12 cellular contexts compared by ENCODE assay signal in genomic region chr17:39606434-39607056, GRCh38. TPM values are rescaled to one million over a fixed set of nuclear protein-coding genes. Genes with fewer than 3 reads are reported as not detected.
DNase-seq lines count a peak whose midpoint lies in the region; ATAC-seq and TF ChIP-seq lines count a peak whose summit lies in the region.
"Had no signal": no experiment of that assay in that cellular context is flagged by ENCODE, and none has a peak within 500 bp of the region (broad histone marks: within the 10 kb centered on the region; RNA-seq: fewer than 3 reads in every experiment).

No MANE protein-coding gene starts in this region.

- no peak overlapping the region for H3K4me3 Mint-ChIP-seq in activated naive CD4-positive, alpha-beta T cell treated with anti-CD3 and anti-CD28 coated beads, Interleukin-2, amount 10 ng/mL, durations not matched to agents 7 days and 5 days
- no peak overlapping the region for H3K4me3 Mint-ChIP-seq in activated naive CD4-positive, alpha-beta T cell treated with anti-CD3 and anti-CD28 coated beads for 36 hours
- peak overlapping the region; percentile 21 for H3K4me3 Mint-ChIP-seq in memory B cell

- H3K27me3 ChIP-seq in thymus (ENCODE audit: control insufficient read depth, insufficient read depth) = peaks cover 89% of the 10 kb centered on the region

- intact Hi-C loops in activated naive CD4-positive, alpha-beta T cell treated with anti-CD3 and anti-CD28 coated beads for 36 hours (cut with micrococcal nuclease) = no loop called here

- H3K9me3 Mint-ChIP-seq in activated naive CD4-positive, alpha-beta T cell treated with anti-CD3 and anti-CD28 coated beads, Interleukin-2, amount 10 ng/mL, durations not matched to agents 7 days and 5 days = no peaks in the 10 kb centered on the region
- H3K9me3 Mint-ChIP-seq in activated naive CD4-positive, alpha-beta T cell treated with anti-CD3 and anti-CD28 coated beads for 36 hours = no peaks in the 10 kb centered on the region
- H3K9me3 Mint-ChIP-seq in memory B cell = no peaks in the 10 kb centered on the region

- H3K4me3 ChIP-seq in coronary artery (peak overlapping the region; percentile 62), thymus (ENCODE audit: low read length) (peak overlapping the region; percentile 5)

- H3K36me3 ChIP-seq in thymus (ENCODE audit: control insufficient read depth, insufficient read depth) = no peaks in the 10 kb centered on the region

- H3K4me1 ChIP-seq in thymus (ENCODE audit: control insufficient read depth, insufficient read depth, low read length) = no peaks in the 10 kb centered on the region

- no peak for DNase-seq in activated naive CD4-positive, alpha-beta T cell treated with anti-CD3 and anti-CD28 coated beads, Interleukin-2, amount 10 ng/mL, durations not matched to agents 7 days and 5 days
- no peak for DNase-seq in activated naive CD4-positive, alpha-beta T cell treated with anti-CD3 and anti-CD28 coated beads for 36 hours
- no peak for DNase-seq in coronary artery (ENCODE audit: low spot score)
- no peak for DNase-seq in memory B cell (ENCODE audit: low spot score in 2 of 2)
- DNase-seq in NAMALWA (ENCODE audit: low spot score) = no peak
- DNase-seq in NCI-H2196 (lab: John Stamatoyannopoulos, UW; ENCODE audit: unreplicated experiment) = no peak
- DNase-seq: amniotic stem cell had no signal

- WGBS in thymus = 4% methylated on average over 66 of the region's 66 CpGs

- H3K4me1 Mint-ChIP-seq in activated naive CD4-positive, alpha-beta T cell treated with anti-CD3 and anti-CD28 coated beads, Interleukin-2, amount 10 ng/mL, durations not matched to agents 7 days and 5 days = peaks cover 20% of the 10 kb centered on the region
- H3K4me1 Mint-ChIP-seq in activated naive CD4-positive, alpha-beta T cell treated with anti-CD3 and anti-CD28 coated beads for 36 hours (ENCODE audit: low read depth) = peaks cover 19% of the 10 kb centered on the region
- H3K4me1 Mint-ChIP-seq in memory B cell = peaks cover 22% of the 10 kb centered on the region

- no peak overlapping the region for H3K27ac ChIP-seq in coronary artery
- no peak overlapping the region for H3K27ac ChIP-seq in thymus (ENCODE audit: low read depth)

- TF ChIP-seq CTCF in coronary artery (IDR thresholded peaks at IDR 0.05) = no peak

- H3K27ac Mint-ChIP-seq in activated naive CD4-positive, alpha-beta T cell treated with anti-CD3 and anti-CD28 coated beads, Interleukin-2, amount 10 ng/mL, durations not matched to agents 7 days and 5 days = peak overlapping the region; percentile 37
- H3K27ac Mint-ChIP-seq in activated naive CD4-positive, alpha-beta T cell treated with anti-CD3 and anti-CD28 coated beads for 36 hours = no peak overlapping the region
- H3K27ac Mint-ChIP-seq in memory B cell = peak overlapping the region; percentile 58

- H3K36me3 Mint-ChIP-seq in activated naive CD4-positive, alpha-beta T cell treated with anti-CD3 and anti-CD28 coated beads, Interleukin-2, amount 10 ng/mL, durations not matched to agents 7 days and 5 days = no peaks in the 10 kb centered on the region
- H3K36me3 Mint-ChIP-seq in activated naive CD4-positive, alpha-beta T cell treated with anti-CD3 and anti-CD28 coated beads for 36 hours (ENCODE audit: low read depth) = no peaks in the 10 kb centered on the region
- no peaks in the 10 kb centered on the region for H3K36me3 Mint-ChIP-seq in memory B cell

- peaks cover 99% of the 10 kb centered on the region for H3K27me3 Mint-ChIP-seq in activated naive CD4-positive, alpha-beta T cell treated with anti-CD3 and anti-CD28 coated beads, Interleukin-2, amount 10 ng/mL, durations not matched to agents 7 days and 5 days
- peaks cover 61% of the 10 kb centered on the region for H3K27me3 Mint-ChIP-seq in activated naive CD4-positive, alpha-beta T cell treated with anti-CD3 and anti-CD28 coated beads for 36 hours (ENCODE audit: low read depth)
- H3K27me3 Mint-ChIP-seq in memory B cell = peaks cover 30% of the 10 kb centered on the region

- CTCF ChIA-PET in activated naive CD4-positive, alpha-beta T cell treated with anti-CD3 and anti-CD28 coated beads, Interleukin-2, amount 10 ng/mL, durations not matched to agents 7 days and 5 days (lab: Charles Lee) = interaction anchor here (0.6 to 1.0 kb wide), 2 partner anchors 59 to 453 kb away, joined by 3 read pairs; no protein-coding TSS in a partner anchor
- CTCF ChIA-PET in activated naive CD4-positive, alpha-beta T cell treated with anti-CD3 and anti-CD28 coated beads for 36 hours (lab: Charles Lee) = interaction anchor here (0.6 kb wide), 1 partner anchor 58 kb away, joined by 3 read pairs; no protein-coding TSS in a partner anchor

- H3K9me3 ChIP-seq in thymus (ENCODE audit: control insufficient read depth) = no peaks in the 10 kb centered on the region

- ATAC-seq in memory B cell (ENCODE audit: low read depth) = no peak
- no peak for ATAC-seq in GM19452 (IDR thresholded peaks at IDR 0.05; ENCODE audit: unreplicated experiment)

RNA-seq across cellular contexts. Expression of gene NEUROD2, which starts 1.2 kb away (rescaled TPM):
- not detected for total RNA-seq in activated naive CD4-positive, alpha-beta T cell treated with anti-CD3 and anti-CD28 coated beads for 36 hours
- polyA plus RNA-seq in thymus = 0.14 TPM
- total RNA-seq: activated CD8-positive, alpha-beta memory T cell treated with anti-CD3 and anti-CD28 coated beads for 36 hours; NCI-H460; posterior vena cava had no signal

RNA-seq across cellular contexts. Expression of gene PPP1R1B, which starts 20.2 kb away (rescaled TPM):
- under 1 TPM in 1 of 2 experiments, not detected in 1; 0.14 TPM for total RNA-seq in activated naive CD4-positive, alpha-beta T cell treated with anti-CD3 and anti-CD28 coated beads for 36 hours
- polyA plus RNA-seq in thymus = 1.3 TPM
- total RNA-seq: activated CD8-positive, alpha-beta memory T cell treated with anti-CD3 and anti-CD28 coated beads for 36 hours had no signal

RNA-seq across cellular contexts. Expression of gene STARD3, which starts 30.4 kb away (rescaled TPM):
- total RNA-seq in activated naive CD4-positive, alpha-beta T cell treated with anti-CD3 and anti-CD28 coated beads for 36 hours = 10 to 100 TPM; 56.1 to 56.8 TPM
- 113 TPM for polyA plus RNA-seq in thymus

RNA-seq across cellular contexts. Expression of gene TCAP, which starts 58.6 kb away (rescaled TPM):
- total RNA-seq in activated naive CD4-positive, alpha-beta T cell treated with anti-CD3 and anti-CD28 coated beads for 36 hours = 1 to 10 TPM in 1 of 2 experiments, under 1 TPM in 1; 0.74 to 1.1 TPM
- polyA plus RNA-seq in thymus = 1.7 TPM
